Comparison of ENCODE assay signal across 24 cellular contexts in genomic region chrX:39596437-39596836, GRCh38.
"Had no signal": no experiment of that assay in that cellular context is flagged by ENCODE, and none has a peak within 500 bp of the region (broad histone marks: within the 10 kb centered on the region; RNA-seq: fewer than 3 reads in every experiment).

No MANE protein-coding gene starts in this region.

- H3K36me3 Mint-ChIP-seq: activated naive CD8-positive, alpha-beta T cell treated with anti-CD3 and anti-CD28 coated beads, Interleukin-2, amount 10 ng/mL, durations not matched to agents 7 days and 5 days had no signal

- H3K27ac ChIP-seq: brain microvascular endothelial cell, esophagus muscularis mucosa, foreskin keratinocyte, gastroesophageal sphincter, heart right ventricle had no signal

- H3K36me3 ChIP-seq: brain microvascular endothelial cell, esophagus muscularis mucosa, gastroesophageal sphincter, heart right ventricle had no signal

- H3K4me3 Mint-ChIP-seq: activated CD4-positive, alpha-beta T cell treated with anti-CD3 and anti-CD28 coated beads, Interleukin-2, amount 10 ng/mL, durations not matched to agents 7 days and 5 days; activated naive CD8-positive, alpha-beta T cell treated with anti-CD3 and anti-CD28 coated beads, Interleukin-2, amount 10 ng/mL, durations not matched to agents 7 days and 5 days; activated T-cell treated with anti-CD3 and anti-CD28 coated beads, Interleukin-2, amount 50 U/mL, for 4 hours; effector memory CD8-positive, alpha-beta T cell had no signal

- H3K27me3 Mint-ChIP-seq: activated CD4-positive, alpha-beta T cell treated with anti-CD3 and anti-CD28 coated beads, Interleukin-2, amount 10 ng/mL, durations not matched to agents 7 days and 5 days; activated naive CD8-positive, alpha-beta T cell treated with anti-CD3 and anti-CD28 coated beads, Interleukin-2, amount 10 ng/mL, durations not matched to agents 7 days and 5 days had no signal

- H3K9me3 ChIP-seq: esophagus muscularis mucosa, gastroesophageal sphincter, heart right ventricle had no signal

- H3K9me3 Mint-ChIP-seq: activated CD4-positive, alpha-beta T cell treated with anti-CD3 and anti-CD28 coated beads, Interleukin-2, amount 10 ng/mL, durations not matched to agents 7 days and 5 days; activated naive CD8-positive, alpha-beta T cell treated with anti-CD3 and anti-CD28 coated beads, Interleukin-2, amount 10 ng/mL, durations not matched to agents 7 days and 5 days; activated T-cell treated with anti-CD3 and anti-CD28 coated beads, Interleukin-2, amount 50 U/mL, for 4 hours; activated T-helper 2 cell treated with anti-CD3 and anti-CD28 coated beads, Interferon-gamma antibody, Interleukin-2, Interleukin-4, amounts not matched to agents 10 μg/mL and 5 μg/mL and 100 μg/mL, durations not matched to agents 14 hours and 24 hours and 36 hours; effector memory CD8-positive, alpha-beta T cell had no signal

- H3K27ac Mint-ChIP-seq: activated naive CD8-positive, alpha-beta T cell treated with anti-CD3 and anti-CD28 coated beads, Interleukin-2, amount 10 ng/mL, durations not matched to agents 7 days and 5 days; activated T-helper 2 cell treated with anti-CD3 and anti-CD28 coated beads, Interferon-gamma antibody, Interleukin-2, Interleukin-4, amounts not matched to agents 10 μg/mL and 5 μg/mL and 100 μg/mL, durations not matched to agents 14 hours and 24 hours and 36 hours; effector memory CD8-positive, alpha-beta T cell had no signal

- H3K4me1 Mint-ChIP-seq: activated naive CD8-positive, alpha-beta T cell treated with anti-CD3 and anti-CD28 coated beads, Interleukin-2, amount 10 ng/mL, durations not matched to agents 7 days and 5 days had no signal

- H3K4me1 ChIP-seq: esophagus muscularis mucosa, foreskin keratinocyte, gastroesophageal sphincter, heart right ventricle had no signal

- H3K27me3 ChIP-seq: brain microvascular endothelial cell, esophagus muscularis mucosa, foreskin keratinocyte, gastroesophageal sphincter had no signal

- DNase-seq: activated CD4-positive, alpha-beta T cell treated with anti-CD3 and anti-CD28 coated beads for 4 hours; activated CD4-positive, alpha-beta T cell treated with anti-CD3 and anti-CD28 coated beads, Interleukin-2, amount 10 ng/mL, durations not matched to agents 7 days and 5 days; activated CD4-positive, CD25-positive, alpha-beta regulatory T cell; activated CD4-positive, CD25-positive, alpha-beta regulatory T cell treated with anti-CD3 and anti-CD28 coated beads, Interleukin-2, amount 50 U/mL, for 72 hours; activated CD8-positive, alpha-beta memory T cell treated with anti-CD3 and anti-CD28 coated beads, Interleukin-2, amount 50 U/mL, for 48 hours; activated gamma-delta T cell; activated naive CD4-positive, alpha-beta T cell; activated naive CD4-positive, alpha-beta T cell treated with anti-CD3 and anti-CD28 coated beads, Interleukin-2, amount 50 U/mL, for 16 hours; activated naive CD8-positive, alpha-beta T cell treated with anti-CD3 and anti-CD28 coated beads, Interleukin-2, amount 10 ng/mL, durations not matched to agents 7 days and 5 days; activated T-cell treated with anti-CD3 and anti-CD28 coated beads, Interleukin-2, amount 50 U/mL, for 4 hours; amniotic stem cell; anterior cingulate cortex; brain microvascular endothelial cell; caudate nucleus; cortex of kidney; dermis blood vessel endothelial cell; effector CD4-positive, alpha-beta T cell; effector memory CD8-positive, alpha-beta T cell; erythroblast; foreskin keratinocyte; heart right ventricle had no signal

- ATAC-seq: effector memory CD8-positive, alpha-beta T cell; foreskin keratinocyte; gastroesophageal sphincter; heart right ventricle had no signal

- H3K4me3 ChIP-seq: esophagus muscularis mucosa, gastroesophageal sphincter, heart right ventricle had no signal
